Comparison of ENCODE assay signal across 13 cellular contexts in genomic region chr1:172400073-172400737, GRCh38. TPM values are rescaled to one million over a fixed set of nuclear protein-coding genes. Genes with fewer than 3 reads are reported as not detected.
DNase-seq lines count a peak whose midpoint lies in the region; ATAC-seq, FAIRE-seq and TF ChIP-seq lines count a peak whose summit lies in the region.
"Had no signal": no experiment of that assay in that cellular context is flagged by ENCODE, and none has a peak within 500 bp of the region (broad histone marks: within the 10 kb centered on the region; RNA-seq: fewer than 3 reads in every experiment).

No MANE protein-coding gene starts in this region.

- no peak overlapping the region for H3K4me3 ChIP-seq in keratinocyte (ENCODE audit: control insufficient read depth in 2 of 3, extremely low read depth in 1 of 3, insufficient read depth in 2 of 3, low read depth in 1 of 3, low read length in 3 of 3)
- H3K4me3 ChIP-seq in smooth muscle cell = no peak overlapping the region
- H3K4me3 ChIP-seq in adrenal gland = no peak overlapping the region
- H3K4me3 ChIP-seq: lower lobe of right lung had no signal

- peak overlapping the region; percentile 34 for H2AFZ ChIP-seq in keratinocyte (ENCODE audit: control insufficient read depth, low read length)
- peak overlapping the region; percentile 88 for H2AFZ ChIP-seq in smooth muscle cell (ENCODE audit: low read depth)

- WGBS in smooth muscle cell (ENCODE audit: low lambda C conversion rate) = 52% methylated on average over 6 of the region's 6 CpGs
- WGBS in adrenal gland, 4 donors = 72 to 84% (median 80%) methylated on average over 6 of the region's 6 CpGs

- FAIRE-seq in GM18507 (lab: Jason Lieb, UNC) (peak; percentile 18), keratinocyte (lab: Jason Lieb, UNC) (no peak)
- FAIRE-seq: H1 had no signal

- no peaks in the 10 kb centered on the region for H4K20me1 ChIP-seq in keratinocyte (ENCODE audit: control insufficient read depth, extremely low read depth, insufficient read depth, low read length)
- H4K20me1 ChIP-seq in smooth muscle cell (ENCODE audit: low read depth) = no peaks in the 10 kb centered on the region

- H3K27me3 ChIP-seq in keratinocyte (ENCODE audit: control insufficient read depth, extremely low read depth, insufficient read depth, low read length) = no peaks in the 10 kb centered on the region
- no peaks in the 10 kb centered on the region for H3K27me3 ChIP-seq in smooth muscle cell (ENCODE audit: low read depth)
- no peaks in the 10 kb centered on the region for H3K27me3 ChIP-seq in adrenal gland
- H3K27me3 ChIP-seq: Peyer's patch had no signal

- dilution Hi-C loops in keratinocyte (cut with MboI; ENCODE audit: extremely low pct_ligation_motif_present, low sequenced_read_pairs) = no loop called here

- no peaks in the 10 kb centered on the region for H3K9me1 ChIP-seq in keratinocyte (ENCODE audit: control insufficient read depth, extremely low read depth, insufficient read depth, low read length)

- H3K27ac ChIP-seq in VCaP (peak overlapping the region; percentile 49; the same call in 1 of the 2 replicates), keratinocyte (ENCODE audit: control insufficient read depth, insufficient read depth, low read length) (no peak overlapping the region), smooth muscle cell (ENCODE audit: low read depth) (peak overlapping the region; percentile 97), adrenal gland (peak overlapping the region in 1 of 5 donors; percentile 61)

- H3K36me3 ChIP-seq in keratinocyte (ENCODE audit: control insufficient read depth in 2 of 2, extremely low read depth in 1 of 2, insufficient read depth in 2 of 2, low read length in 2 of 2) (no peaks in the 10 kb centered on the region), smooth muscle cell (ENCODE audit: low read depth) (no peaks in the 10 kb centered on the region), adrenal gland (replicated peaks in 1 of 2) (no peaks in the 10 kb centered on the region)
- H3K36me3 ChIP-seq: lower lobe of right lung, Peyer's patch had no signal

- H3K4me1 ChIP-seq in keratinocyte (ENCODE audit: control insufficient read depth, extremely low read depth, insufficient read depth, low read length) (peaks cover 13% of the 10 kb centered on the region), smooth muscle cell (ENCODE audit: low read depth) (peaks cover 34% of the 10 kb centered on the region), adrenal gland (replicated peaks in 1 of 2) (peaks cover 14 to 35% of the 10 kb centered on the region in 2 donors)

- H3K9ac ChIP-seq in keratinocyte (ENCODE audit: control insufficient read depth, extremely low read depth, insufficient read depth, low read length) (no peak overlapping the region), smooth muscle cell (ENCODE audit: low read depth) (peak overlapping the region; percentile 83)

- no peak for ATAC-seq in HG03442 (IDR thresholded peaks at IDR 0.05; ENCODE audit: unreplicated experiment)

- no peaks in the 10 kb centered on the region for H3K9me3 ChIP-seq in keratinocyte (ENCODE audit: control insufficient read depth, low read depth, low read length)
- H3K9me3 ChIP-seq in smooth muscle cell (replicated peaks; ENCODE audit: low read depth) = no peaks in the 10 kb centered on the region
- H3K9me3 ChIP-seq in adrenal gland (replicated peaks in 1 of 3) = no peaks in the 10 kb centered on the region
- H3K9me3 ChIP-seq: lower lobe of right lung, Peyer's patch had no signal

- intact Hi-C loops in adrenal gland (cut with DNase I) = loop anchor here (10.0 kb wide), 2 partner anchors 395 to 405 kb away; no protein-coding TSS in a partner anchor

- DNase-seq in GM18507 (ENCODE audit: extremely low spot score, insufficient read length, low read depth) (no peak), keratinocyte (ENCODE audit: low read depth, low spot score) (no peak), smooth muscle cell (lab: John Stamatoyannopoulos, UW; ENCODE audit: unreplicated experiment) (no peak), NOMO-1 (lab: John Stamatoyannopoulos, UW; ENCODE audit: unreplicated experiment in 2 of 2) (no peak), NCI-H2196 treated with DMSO at 0.1 percent for 48 hours (lab: John Stamatoyannopoulos, UW; ENCODE audit: unreplicated experiment) (no peak), adrenal gland (no peak)
- DNase-seq: DND-41, lower lobe of right lung had no signal

- no peak overlapping the region for H3K4me2 ChIP-seq in keratinocyte (ENCODE audit: control insufficient read depth, extremely low read depth, insufficient read depth, low read depth, low read length)
- H3K4me2 ChIP-seq in smooth muscle cell = peak overlapping the region; percentile 74

- H3F3A ChIP-seq in smooth muscle cell (ENCODE audit: low read depth) = peaks cover 28% of the 10 kb centered on the region

- H3K79me2 ChIP-seq in keratinocyte (ENCODE audit: control insufficient read depth, insufficient read depth, low read length) = no peaks in the 10 kb centered on the region
- H3K79me2 ChIP-seq in smooth muscle cell (ENCODE audit: low read depth) = peaks cover 18% of the 10 kb centered on the region

- no peak for TF ChIP-seq POLR2A in adrenal gland (IDR thresholded peaks at IDR 0.05)

- TF ChIP-seq CTCF in VCaP (conservative IDR thresholded peaks at IDR 0.05) (no peak), keratinocyte (optimal IDR thresholded peaks at IDR 0.05 in 1 of 3, IDR thresholded peaks at IDR 0.05 in 1 of 3, conservative IDR thresholded peaks at IDR 0.05 in 1 of 3; ENCODE audit: extremely low read depth in 1 of 3, insufficient read depth in 2 of 3, low read length in 3 of 3) (no peak), smooth muscle cell (IDR thresholded peaks at IDR 0.05; ENCODE audit: borderline replicate concordance, insufficient read depth, poor library complexity, severe bottlenecking) (no peak), adrenal gland (IDR thresholded peaks at IDR 0.05) (no peak)

RNA-seq across cellular contexts. Expression of gene C1orf105, which starts 20.3 kb away (rescaled TPM):
- polyA plus RNA-seq in keratinocyte = not detected in 3 replicates
- polyA plus RNA-seq in keratinocyte (2011; ENCODE audit: low read depth) = not detected
- not detected in 2 replicates for polyA plus RNA-seq in keratinocyte (2011; cell fraction: cytosol; rRNA removed)
- polyA plus RNA-seq in keratinocyte (2011; cell fraction: nucleus; rRNA removed) = not detected in 2 replicates
- polyA plus RNA-seq in keratinocyte (2012; ENCODE audit: low replicate concordance) = not detected in 2 replicates
- not detected in 3 replicates for polyA minus RNA-seq in keratinocyte
- not detected for polyA minus RNA-seq in keratinocyte (2011; cell fraction: cytosol; rRNA and poly(A)+ RNA removed)
- polyA minus RNA-seq in keratinocyte (2011; cell fraction: nucleus; rRNA and poly(A)+ RNA removed) = not detected in 2 replicates
- not detected in 2 replicates for total RNA-seq in smooth muscle cell
- 0.24 TPM in 1 of 2 replicates, not detected in the other for polyA plus RNA-seq in smooth muscle cell
- under 1 TPM in 2 of 8 donors, not detected in 6; 0.39 to 0.80 TPM for total RNA-seq in adrenal gland
- under 1 TPM in 1 of 3 donors, not detected in 2; 0.37 TPM for polyA plus RNA-seq in adrenal gland
- total RNA-seq: H1, lower lobe of right lung, Peyer's patch had no signal
- polyA plus RNA-seq: esophagus, H1 had no signal

RNA-seq across cellular contexts. Expression of gene PIGC, which starts 43.7 kb away (rescaled TPM):
- polyA plus RNA-seq in keratinocyte = 18.0 to 21.6 TPM (median 21.2 TPM) in 3 replicates
- 9.7 TPM for polyA plus RNA-seq in keratinocyte (2011; ENCODE audit: low read depth)
- 15.0 and 18.9 TPM in 2 replicates for polyA plus RNA-seq in keratinocyte (2011; cell fraction: cytosol; rRNA removed)
- 15.4 and 18.6 TPM in 2 replicates for polyA plus RNA-seq in keratinocyte (2011; cell fraction: nucleus; rRNA removed)
- polyA plus RNA-seq in keratinocyte (2012; ENCODE audit: low replicate concordance) = 14.1 and 18.1 TPM in 2 replicates
- 15.8 to 19.0 TPM (median 16.6 TPM) in 3 replicates for polyA minus RNA-seq in keratinocyte
- polyA minus RNA-seq in keratinocyte (2011; cell fraction: cytosol; rRNA and poly(A)+ RNA removed) = 8.6 TPM
- polyA minus RNA-seq in keratinocyte (2011; cell fraction: nucleus; rRNA and poly(A)+ RNA removed) = 5.6 and 6.9 TPM in 2 replicates
- total RNA-seq in smooth muscle cell = 25.3 and 28.9 TPM in 2 replicates
- polyA plus RNA-seq in smooth muscle cell = 32.0 and 41.1 TPM in 2 replicates
- total RNA-seq in adrenal gland = 10 to 100 TPM; 19.7 to 33.6 (median 25.2) TPM
- polyA plus RNA-seq in adrenal gland = 10 to 100 TPM; 20.3 to 30.9 (median 27.7) TPM
